8 cellular contexts compared by ENCODE assay signal in the genomic region with DNA sequence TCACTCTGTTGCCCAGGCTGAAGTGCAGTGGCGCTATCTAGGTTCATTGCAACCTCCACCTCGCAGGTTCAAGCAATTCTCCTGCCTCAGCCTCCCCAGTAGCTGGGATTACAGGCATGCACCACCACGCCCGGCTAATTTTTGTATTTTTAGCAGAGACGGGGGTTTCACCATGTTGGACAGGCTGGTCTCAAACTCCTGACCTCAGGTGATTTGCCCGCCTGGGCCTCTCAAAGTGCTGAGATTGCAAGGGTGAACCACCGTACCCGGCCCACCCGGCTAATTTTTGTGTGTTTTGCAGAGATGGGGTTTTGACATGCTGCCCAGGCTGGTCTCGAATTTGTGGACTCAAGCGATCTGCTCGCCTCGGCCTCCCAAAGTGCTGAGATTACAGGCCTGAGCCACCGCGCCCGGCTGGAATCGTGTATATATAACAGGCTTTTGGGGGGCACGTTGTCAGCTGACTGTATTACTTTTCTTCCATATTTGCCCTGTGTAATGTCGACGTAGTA. TPM values are rescaled to one million over a fixed set of nuclear protein-coding genes. Genes with fewer than 3 reads are reported as not detected.
DNase-seq lines count a peak whose midpoint lies in the region; ATAC-seq, FAIRE-seq and TF ChIP-seq lines count a peak whose summit lies in the region.
"Not testable (repeated sequence)": the region's sequence is repeated elsewhere in the genome, so short reads cannot be mapped to it uniquely, and the experiment has no call there.

No MANE protein-coding gene starts in this region.

- H2BK120ac ChIP-seq in mesenchymal stem cell (ENCODE audit: low read depth, low read length): not testable (repeated sequence)

- H2BK12ac ChIP-seq in mesenchymal stem cell (ENCODE audit: low read length in 2 of 2): peak overlapping the region in 1 of 2 experiments; percentile 42

- H3K4me3 Mint-ChIP-seq in Calu3 (ENCODE audit: low read depth, unreplicated experiment) (peak overlapping the region; percentile 79), progenitor cell of endocrine pancreas (ENCODE audit: low read depth) (peak overlapping the region; percentile 100)
- peak overlapping the region; percentile 96 for H3K4me3 Mint-ChIP-seq in activated CD4-positive, alpha-beta T cell treated with anti-CD3 and anti-CD28 coated beads for 36 hours

- 74% methylated on average over 19 of the region's 20 CpGs for WGBS in K562 (ENCODE audit: insufficient coverage, low coverage, missing lambda C conversion rate)
- WGBS in mesenchymal stem cell: 94% methylated on average over 20 of the region's 20 CpGs
- 96 to 98% methylated on average over 20 of the region's 20 CpGs for WGBS in tibial nerve, 2 donors

- peaks cover 46% of the 10 kb centered on the region for H3K36me3 Mint-ChIP-seq in Calu3 (ENCODE audit: insufficient read depth, unreplicated experiment)
- peaks cover 32% of the 10 kb centered on the region for H3K36me3 Mint-ChIP-seq in activated CD4-positive, alpha-beta T cell treated with anti-CD3 and anti-CD28 coated beads for 36 hours (ENCODE audit: low read depth)
- not testable (repeated sequence) for H3K36me3 Mint-ChIP-seq in progenitor cell of endocrine pancreas (ENCODE audit: insufficient read depth)

- H3K9me3 Mint-ChIP-seq in Calu3 (ENCODE audit: low read depth, unreplicated experiment); activated CD4-positive, alpha-beta T cell treated with anti-CD3 and anti-CD28 coated beads for 36 hours (ENCODE audit: low read depth); progenitor cell of endocrine pancreas (ENCODE audit: low read depth): not testable (repeated sequence)

- H3K4me2 ChIP-seq in Loucy (ENCODE audit: low read depth, low read length, poor library complexity, severe bottlenecking) (peak overlapping the region; percentile 96), K562 (ENCODE audit: insufficient read depth, low read length) (peak overlapping the region; percentile 91), mesenchymal stem cell (ENCODE audit: low read length, poor library complexity, severe bottlenecking) (peak overlapping the region; percentile 26)
- not testable (repeated sequence) for H3K4me2 ChIP-seq in fibroblast of lung (ENCODE audit: extremely low read depth, insufficient read depth, low read length)

- not testable (repeated sequence) for H3K14ac ChIP-seq in mesenchymal stem cell (ENCODE audit: low read length in 2 of 2)

- H4K20me1 ChIP-seq in Loucy (ENCODE audit: insufficient read depth, low read length, poor library complexity, severe bottlenecking) (peaks cover 41% of the 10 kb centered on the region), K562 (replicated peaks; ENCODE audit: control insufficient read depth, insufficient read depth, low read length) (peaks cover 37% of the 10 kb centered on the region)
- not testable (repeated sequence) for H4K20me1 ChIP-seq in fibroblast of lung (ENCODE audit: control insufficient read depth, extremely low read depth, insufficient read depth, low read length)

- H4K8ac ChIP-seq in mesenchymal stem cell (ENCODE audit: low read length): peak overlapping the region; percentile 89

- H2BK15ac ChIP-seq in mesenchymal stem cell (ENCODE audit: low read depth, poor library complexity, severe bottlenecking): not testable (repeated sequence)

- not testable (repeated sequence) for H2BK5ac ChIP-seq in mesenchymal stem cell (ENCODE audit: low read depth, low read length, poor library complexity, severe bottlenecking)

- in situ Hi-C loops in K562 (cut with MboI): not testable (repeated sequence)

- H3K4ac ChIP-seq in mesenchymal stem cell (ENCODE audit: low read depth in 1 of 2, low read length in 2 of 2): peak overlapping the region; percentile 11 to 29

- POLR2A ChIA-PET in activated CD4-positive, alpha-beta T cell treated with anti-CD3 and anti-CD28 coated beads for 36 hours (lab: Charles Lee): interaction anchor here (0.6 kb wide), 1 partner anchor 18 kb away, joined by 9 read pairs; no protein-coding TSS in a partner anchor
- POLR2A ChIA-PET in K562 (lab: Yijun Ruan, JAX): interaction anchor here (0.6 to 1.4 kb wide), 3 partner anchors 14 to 58 kb away, joined by 3 read pairs; no protein-coding TSS in a partner anchor

- H3K4me1 ChIP-seq in Loucy (ENCODE audit: insufficient read depth, low read length, poor library complexity, severe bottlenecking): peaks cover 26% of the 10 kb centered on the region
- peaks cover 10 to 15% of the 10 kb centered on the region in 2 experiments; a peak in 4 of 5 replicates for H3K4me1 ChIP-seq in K562 (replicated peaks in 1 of 2; ENCODE audit: control insufficient read depth in 2 of 2, insufficient read depth in 2 of 2, low read length in 2 of 2)
- H3K4me1 ChIP-seq in fibroblast of lung (ENCODE audit: control insufficient read depth, extremely low read depth, insufficient read depth, low read length); mesenchymal stem cell (ENCODE audit: control insufficient read depth, insufficient read depth, low read depth, low read length): not testable (repeated sequence)
- H3K4me1 ChIP-seq in tibial nerve: peaks cover 0 to 35% (median 16%) of the 10 kb centered on the region in 4 donors

- CTCF ChIA-PET in Calu3 (lab: Charles Lee): interaction anchor here (1.0 kb wide), 1 partner anchor 9 kb away, joined by 3 read pairs; no protein-coding TSS in a partner anchor
- CTCF ChIA-PET in activated CD4-positive, alpha-beta T cell treated with anti-CD3 and anti-CD28 coated beads for 36 hours (lab: Charles Lee): interaction anchor here (1.1 to 1.5 kb wide), 2 partner anchors 14 to 145 kb away, joined by 4 to 5 read pairs; no protein-coding TSS in a partner anchor
- CTCF ChIA-PET in K562 (lab: Yijun Ruan, JAX; ENCODE audit: low intra/inter-chr PET ratio): not testable (repeated sequence)

- H3K23ac ChIP-seq in mesenchymal stem cell (ENCODE audit: low read length in 2 of 2): peak overlapping the region in 1 of 2 experiments; percentile 60

- FAIRE-seq in K562 (lab: Jason Lieb, UNC): not testable (repeated sequence)

- TF ChIP-seq POLR2A in K562 (conservative IDR thresholded peaks at IDR 0.05); tibial nerve (IDR thresholded peaks at IDR 0.05): not testable (repeated sequence)

- TF ChIP-seq CTCF in Calu3 (IDR thresholded peaks at IDR 0.05; ENCODE audit: unreplicated experiment); Loucy (conservative IDR thresholded peaks at IDR 0.05; ENCODE audit: low read length); K562 (IDR thresholded peaks at IDR 0.05 in 2 of 3, conservative IDR thresholded peaks at IDR 0.05 in 1 of 3; ENCODE audit: insufficient read depth in 2 of 3, low read depth in 1 of 3, low read length in 3 of 3); fibroblast of lung (conservative IDR thresholded peaks at IDR 0.05 in 1 of 2, IDR thresholded peaks at IDR 0.05 in 1 of 2; ENCODE audit: low read depth in 1 of 2, low read length in 2 of 2); progenitor cell of endocrine pancreas (IDR thresholded peaks at IDR 0.05; ENCODE audit: unreplicated experiment); tibial nerve (IDR thresholded peaks at IDR 0.05): not testable (repeated sequence)

- not testable (repeated sequence) for H4K91ac ChIP-seq in mesenchymal stem cell (ENCODE audit: low read length)

- H3K27ac ChIP-seq in K562 (ENCODE audit: extremely low read depth, low read depth, low read length): peak overlapping the region; percentile 96
- peak overlapping the region; percentile 100 for H3K27ac ChIP-seq in fibroblast of lung (ENCODE audit: insufficient read depth, low read length)
- peak overlapping the region; percentile 75 for H3K27ac ChIP-seq in mesenchymal stem cell (ENCODE audit: low read length, poor library complexity, severe bottlenecking)
- peak overlapping the region; percentile 92 to 100 (median 96) for H3K27ac ChIP-seq in tibial nerve

- peak overlapping the region; percentile 57 to 84 for H3K18ac ChIP-seq in mesenchymal stem cell (ENCODE audit: low read depth in 1 of 2, low read length in 2 of 2)

- H3K36me3 ChIP-seq in Loucy (ENCODE audit: insufficient read depth, low read length); fibroblast of lung (ENCODE audit: control insufficient read depth, insufficient read depth, low read length); mesenchymal stem cell (ENCODE audit: control insufficient read depth in 1 of 2, insufficient read depth in 2 of 2, low read depth in 1 of 2, low read length in 2 of 2); tibial nerve: not testable (repeated sequence)
- H3K36me3 ChIP-seq in K562 (ENCODE audit: control insufficient read depth, insufficient read depth, low read length): peaks cover 12% of the 10 kb centered on the region; the same call in 2 of the 3 replicates

- not testable (repeated sequence) for H3K79me1 ChIP-seq in mesenchymal stem cell (replicated peaks; ENCODE audit: low read length, poor library complexity, severe bottlenecking)

- H3K27me3 ChIP-seq in Loucy (ENCODE audit: insufficient read depth, low read length, poor library complexity, severe bottlenecking); K562 (ENCODE audit: control insufficient read depth in 2 of 2, insufficient read depth in 2 of 2, low read length in 2 of 2); fibroblast of lung (ENCODE audit: control insufficient read depth, insufficient read depth, low read length); mesenchymal stem cell (ENCODE audit: control insufficient read depth in 1 of 2, insufficient read depth in 1 of 2, low read length in 2 of 2); tibial nerve: not testable (repeated sequence)

- not testable (repeated sequence) for H2AK5ac ChIP-seq in mesenchymal stem cell (ENCODE audit: low read length, severe bottlenecking)

- H3K9me3 ChIP-seq in Loucy (ENCODE audit: insufficient read depth, low read depth, low read length); K562 (replicated peaks; ENCODE audit: control insufficient read depth, insufficient read depth, low read depth, low read length); fibroblast of lung (ENCODE audit: control insufficient read depth, insufficient read depth, low read depth, low read length); mesenchymal stem cell (ENCODE audit: control insufficient read depth, low read length); tibial nerve: not testable (repeated sequence)

- peaks cover 34% of the 10 kb centered on the region for H3K4me1 Mint-ChIP-seq in Calu3 (ENCODE audit: low read depth, unreplicated experiment)
- H3K4me1 Mint-ChIP-seq in activated CD4-positive, alpha-beta T cell treated with anti-CD3 and anti-CD28 coated beads for 36 hours: peaks cover 34% of the 10 kb centered on the region
- H3K4me1 Mint-ChIP-seq in progenitor cell of endocrine pancreas (ENCODE audit: low read depth): peaks cover 26% of the 10 kb centered on the region

- H3K9me1 ChIP-seq in K562 (ENCODE audit: control insufficient read depth, insufficient read depth, low read length): not testable (repeated sequence)

- H3K9ac ChIP-seq in Loucy (ENCODE audit: low read depth, low read length, poor library complexity, severe bottlenecking) (peak overlapping the region; percentile 97), K562 (ENCODE audit: insufficient read depth in 1 of 2, low read depth in 2 of 2, low read length in 2 of 2) (peak overlapping the region; percentile 98 to 99), mesenchymal stem cell (ENCODE audit: low read length) (peak overlapping the region; percentile 100)
- H3K9ac ChIP-seq in fibroblast of lung (ENCODE audit: insufficient read depth, low read length): not testable (repeated sequence)

- BruUV-seq in Calu3 (replicated peaks; lab: Mats Ljungman, UMichigan); K562 (replicated peaks; lab: Mats Ljungman, UMichigan): not testable (repeated sequence)

- peak overlapping the region; percentile 98 for H2AFZ ChIP-seq in Loucy (ENCODE audit: low read length)
- peak overlapping the region; percentile 96 for H2AFZ ChIP-seq in K562 (ENCODE audit: low read depth, low read length)
- H2AFZ ChIP-seq in fibroblast of lung (ENCODE audit: low read length): peak overlapping the region; percentile 92
- peak overlapping the region; percentile 77 for H2AFZ ChIP-seq in mesenchymal stem cell (ENCODE audit: low read depth, low read length)

- TF ChIP-seq RAD21 in K562 (CRISPR knock-in tag; conservative IDR thresholded peaks at IDR 0.05 in 1 of 2, IDR thresholded peaks at IDR 0.05 in 1 of 2): not testable (repeated sequence)

- not testable (repeated sequence) for H3K27me3 Mint-ChIP-seq in Calu3 (ENCODE audit: unreplicated experiment); activated CD4-positive, alpha-beta T cell treated with anti-CD3 and anti-CD28 coated beads for 36 hours; progenitor cell of endocrine pancreas

- H3K9me2 ChIP-seq in Loucy (replicated peaks; ENCODE audit: low read depth, low read length): not testable (repeated sequence)

- H3K4me3 ChIP-seq in Loucy (ENCODE audit: low read length, poor library complexity, severe bottlenecking) (peak overlapping the region; percentile 95), K562 (peak overlapping the region; percentile 78; the same call in 1 of the 2 replicates), fibroblast of lung (replicated peaks in 1 of 4; ENCODE audit: control extremely low read depth in 1 of 4, insufficient read depth in 1 of 4, low read depth in 3 of 4, low read length in 4 of 4) (peak overlapping the region in 1 of 4 experiments; percentile 89), mesenchymal stem cell (ENCODE audit: insufficient read depth in 1 of 2, low read depth in 1 of 2, low read length in 2 of 2) (peak overlapping the region in 1 of 2 experiments; percentile 91), tibial nerve (peak overlapping the region; percentile 74 to 93 (median 90))

- H3K27ac Mint-ChIP-seq in Calu3 (ENCODE audit: unreplicated experiment) (peak overlapping the region; percentile 93), progenitor cell of endocrine pancreas (peak overlapping the region; percentile 100)
- peak overlapping the region; percentile 100 for H3K27ac Mint-ChIP-seq in activated CD4-positive, alpha-beta T cell treated with anti-CD3 and anti-CD28 coated beads for 36 hours

- TF ChIP-seq EP300 in K562 (IDR thresholded peaks at IDR 0.05; ENCODE audit: low read length); tibial nerve (IDR thresholded peaks at IDR 0.05): not testable (repeated sequence)

- intact Hi-C loops in Calu3 (cut with micrococcal nuclease; ENCODE audit: unreplicated experiment): not testable (repeated sequence)
- intact Hi-C loops in activated CD4-positive, alpha-beta T cell treated with anti-CD3 and anti-CD28 coated beads for 36 hours (cut with DNase I, micrococcal nuclease): loop anchor here (1.0 to 10.0 kb wide), 11 partner anchors 58 to 1592 kb away; a partner anchor contains a TSS
- intact Hi-C loops in K562 (cut with micrococcal nuclease): loop anchor here (1.0 to 5.0 kb wide), 2 partner anchors 62 to 185 kb away; a partner anchor contains a TSS

- H3F3A ChIP-seq in Loucy (ENCODE audit: low read depth): not testable (repeated sequence)

- not testable (repeated sequence) for ATAC-seq in activated CD4-positive, alpha-beta T cell treated with anti-CD3 and anti-CD28 coated beads for 36 hours; K562

- H3K79me2 ChIP-seq in Loucy (ENCODE audit: insufficient read depth, low read length) (peaks cover 48% of the 10 kb centered on the region), K562 (ENCODE audit: control insufficient read depth, insufficient read depth, low read length) (peaks cover 47% of the 10 kb centered on the region), fibroblast of lung (ENCODE audit: control insufficient read depth, insufficient read depth, low read length) (peaks cover 41% of the 10 kb centered on the region)

- DNase-seq in Calu3; activated CD4-positive, alpha-beta T cell treated with anti-CD3 and anti-CD28 coated beads for 36 hours; K562 (ENCODE audit: extremely low read depth in 1 of 4, low spot score in 3 of 4); fibroblast of lung (ENCODE audit: low read depth in 2 of 2); mesenchymal stem cell; progenitor cell of endocrine pancreas (ENCODE audit: low spot score, unreplicated experiment): not testable (repeated sequence)
- peak in 1 of 2 donors; percentile 5 for DNase-seq in tibial nerve (ENCODE audit: low spot score in 2 of 2)

RNA-seq across cellular contexts. Expression of a gene that starts 0.8 kb away (rescaled TPM):
- 136 and 143 TPM in 2 replicates for total RNA-seq in Calu3 (2022)
- 100 to 1,000 TPM in 1 of 2 experiments, 10 to 100 TPM in 1; 86.8 to 143 TPM for total RNA-seq in activated CD4-positive, alpha-beta T cell treated with anti-CD3 and anti-CD28 coated beads for 36 hours
- total RNA-seq in K562 (2011; cell fraction: chromatin; rRNA removed; ENCODE audit: low replicate concordance): 51.8 and 162 TPM in 2 replicates
- total RNA-seq in K562 (2011; cell fraction: nucleolus; rRNA removed): 33.2 and 42.4 TPM in 2 replicates
- 76.3 and 99.3 TPM in 2 replicates for total RNA-seq in K562 (2011; cell fraction: nucleoplasm; rRNA removed)
- 22.7 and 28.3 TPM in 2 replicates for total RNA-seq in K562 (2014; rRNA removed)
- total RNA-seq in K562 (2014; rRNA removed; fragmentation: Illumina TruSeq; extraction: Trizol): 73.9 and 76.3 TPM in 2 replicates
- total RNA-seq in K562 (2015; rRNA removed; fragmentation: Illumina TruSeq; extraction: Trizol): 61.0 and 77.3 TPM in 2 replicates
- 81.6 and 82.3 TPM in 2 replicates for total RNA-seq in K562 (2021)
- polyA plus RNA-seq in K562 (2011; rRNA removed): 62.2 and 64.6 TPM in 2 replicates
- 29.8 and 33.3 TPM in 2 replicates for polyA plus RNA-seq in K562 (2011; cell fraction: cytosol; rRNA removed)
- polyA plus RNA-seq in K562 (2011; cell fraction: nucleus; rRNA removed): 65.6 and 70.0 TPM in 2 replicates
- 48.1 and 75.7 TPM in 2 replicates for polyA plus RNA-seq in K562 (2012)
- polyA plus RNA-seq in K562 (2014; fragmentation: Illumina TruSeq; extraction: Trizol): 118 and 210 TPM in 2 replicates
- 10 to 100 TPM; 54.4 to 58.6 TPM for polyA plus RNA-seq in K562 (2014; fragmentation: Nextera tagmentation; extraction: Ambion mirVana)
- 89.0 and 90.4 TPM in 2 replicates for polyA plus RNA-seq in K562 (2014; rRNA removed)
- 61.0 and 69.6 TPM in 2 replicates for polyA minus RNA-seq in K562 (2011; rRNA and poly(A)+ RNA removed)
- polyA minus RNA-seq in K562 (2011; cell fraction: cytosol; rRNA and poly(A)+ RNA removed): 47.4 and 52.8 TPM in 2 replicates
- polyA minus RNA-seq in K562 (2011; cell fraction: nucleus; rRNA and poly(A)+ RNA removed): 45.2 and 70.3 TPM in 2 replicates
- total RNA-seq in fibroblast of lung: 17.2 and 30.4 TPM in 2 replicates
- 57.9 and 85.7 TPM in 2 replicates for polyA plus RNA-seq in fibroblast of lung
- polyA plus RNA-seq in fibroblast of lung (2012): 50.9 and 57.5 TPM in 2 replicates
- polyA minus RNA-seq in fibroblast of lung (ENCODE audit: low replicate concordance): 20.7 and 40.0 TPM in 2 replicates
- 48.0 TPM for polyA plus RNA-seq in mesenchymal stem cell (2013, experiment 1 of 2)
- 49.3 TPM for polyA plus RNA-seq in mesenchymal stem cell (2013, experiment 2 of 2)
- 203 and 216 TPM in 2 replicates for total RNA-seq in progenitor cell of endocrine pancreas
- total RNA-seq in tibial nerve: 10 to 100 TPM; 39.4 to 74.9 (median 43.5) TPM
